8 cellular contexts compared by ENCODE assay signal in the genomic region with DNA sequence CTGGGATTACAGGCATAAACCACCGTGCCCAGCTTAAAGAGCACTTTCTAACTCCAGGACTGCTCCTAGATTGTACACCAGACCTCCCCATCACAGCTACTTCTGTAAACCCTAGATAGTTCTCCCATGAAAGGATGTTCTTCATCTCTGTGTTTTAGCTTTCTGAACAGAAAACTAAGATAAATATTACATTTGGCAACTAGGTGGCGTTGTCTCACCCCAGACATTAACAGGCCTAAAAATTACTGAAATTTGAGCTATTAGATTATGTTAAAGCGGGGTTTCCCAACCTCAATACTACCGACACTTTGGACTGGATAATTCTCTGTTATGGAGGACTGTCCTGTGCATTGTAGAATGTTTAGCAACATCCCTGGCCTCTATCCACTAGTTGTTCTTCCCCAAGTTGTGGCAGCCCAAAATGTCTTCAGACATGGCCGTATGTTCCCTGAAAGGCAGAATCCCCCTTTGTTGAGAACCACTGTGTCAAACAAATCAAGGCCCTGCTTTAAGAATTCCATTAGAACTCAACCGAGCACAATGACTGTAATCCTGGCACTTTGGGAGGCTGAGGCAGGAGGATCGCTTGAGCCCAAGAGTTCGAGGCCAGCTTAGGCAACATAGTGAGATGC. TPM values are rescaled to one million over a fixed set of nuclear protein-coding genes. Genes with fewer than 3 reads are reported as not detected.
DNase-seq lines count a peak whose midpoint lies in the region; ATAC-seq and TF ChIP-seq lines count a peak whose summit lies in the region.

No MANE protein-coding gene starts in this region.

- no peaks in the 10 kb centered on the region for H3K27me3 Mint-ChIP-seq in activated naive CD4-positive, alpha-beta T cell treated with anti-CD3 and anti-CD28 coated beads for 36 hours (ENCODE audit: low read depth)
- H3K27me3 Mint-ChIP-seq in activated naive CD4-positive, alpha-beta T cell treated with anti-CD3 and anti-CD28 coated beads, Interleukin-2, amount 10 ng/mL, durations not matched to agents 7 days and 5 days = peaks cover 23% of the 10 kb centered on the region
- no peaks in the 10 kb centered on the region for H3K27me3 Mint-ChIP-seq in chondrocyte (ENCODE audit: low read depth)
- H3K27me3 Mint-ChIP-seq in nephron (ENCODE audit: low read depth) = peaks cover 6% of the 10 kb centered on the region

- no peak overlapping the region for H3K27ac Mint-ChIP-seq in activated naive CD4-positive, alpha-beta T cell treated with anti-CD3 and anti-CD28 coated beads for 36 hours
- no peak overlapping the region for H3K27ac Mint-ChIP-seq in activated naive CD4-positive, alpha-beta T cell treated with anti-CD3 and anti-CD28 coated beads, Interleukin-2, amount 10 ng/mL, durations not matched to agents 7 days and 5 days
- H3K27ac Mint-ChIP-seq in chondrocyte (ENCODE audit: unreplicated experiment) = no peak overlapping the region
- no peak overlapping the region for H3K27ac Mint-ChIP-seq in nephron

- no peak for ATAC-seq in HG02973 (IDR thresholded peaks at IDR 0.05; ENCODE audit: unreplicated experiment)
- ATAC-seq in HG02870 (IDR thresholded peaks at IDR 0.05; ENCODE audit: unreplicated experiment) = no peak

- intact Hi-C loops in activated naive CD4-positive, alpha-beta T cell treated with anti-CD3 and anti-CD28 coated beads for 36 hours (cut with micrococcal nuclease) = loop anchor here (1.0 kb wide), 3 partner anchors 89 to 684 kb away; no protein-coding TSS in a partner anchor

- H3K4me3 Mint-ChIP-seq in activated naive CD4-positive, alpha-beta T cell treated with anti-CD3 and anti-CD28 coated beads for 36 hours = no peak overlapping the region
- no peak overlapping the region for H3K4me3 Mint-ChIP-seq in activated naive CD4-positive, alpha-beta T cell treated with anti-CD3 and anti-CD28 coated beads, Interleukin-2, amount 10 ng/mL, durations not matched to agents 7 days and 5 days
- H3K4me3 Mint-ChIP-seq in chondrocyte (ENCODE audit: unreplicated experiment) (no peak overlapping the region), nephron (no peak overlapping the region)

- TF ChIP-seq CTCF in chondrocyte (IDR thresholded peaks at IDR 0.05) = peak; percentile 88
- peak; percentile 49 to 55 (median 53) for TF ChIP-seq CTCF in nephron (IDR thresholded peaks at IDR 0.05; ENCODE audit: unreplicated experiment in 3 of 3)

- no peaks in the 10 kb centered on the region for H3K9me3 Mint-ChIP-seq in activated naive CD4-positive, alpha-beta T cell treated with anti-CD3 and anti-CD28 coated beads for 36 hours
- H3K9me3 Mint-ChIP-seq in activated naive CD4-positive, alpha-beta T cell treated with anti-CD3 and anti-CD28 coated beads, Interleukin-2, amount 10 ng/mL, durations not matched to agents 7 days and 5 days = no peaks in the 10 kb centered on the region
- H3K9me3 Mint-ChIP-seq in chondrocyte (ENCODE audit: low read depth) = no peaks in the 10 kb centered on the region
- H3K9me3 Mint-ChIP-seq in nephron = no peaks in the 10 kb centered on the region

- CTCF ChIA-PET in activated naive CD4-positive, alpha-beta T cell treated with anti-CD3 and anti-CD28 coated beads for 36 hours (lab: Charles Lee) = interaction anchor here (0.8 to 2.4 kb wide), 37 partner anchors 10 to 347 kb away, joined by 3 to 46 read pairs (median 4); a partner anchor contains a TSS
- CTCF ChIA-PET in activated naive CD4-positive, alpha-beta T cell treated with anti-CD3 and anti-CD28 coated beads, Interleukin-2, amount 10 ng/mL, durations not matched to agents 7 days and 5 days (lab: Charles Lee) = interaction anchor here (0.6 to 4.5 kb wide), 31 partner anchors 9 to 425 kb away, joined by 3 to 68 read pairs (median 4); a partner anchor contains a TSS

- H3K36me3 Mint-ChIP-seq in activated naive CD4-positive, alpha-beta T cell treated with anti-CD3 and anti-CD28 coated beads for 36 hours (ENCODE audit: low read depth) = no peaks in the 10 kb centered on the region
- H3K36me3 Mint-ChIP-seq in activated naive CD4-positive, alpha-beta T cell treated with anti-CD3 and anti-CD28 coated beads, Interleukin-2, amount 10 ng/mL, durations not matched to agents 7 days and 5 days = no peaks in the 10 kb centered on the region
- no peaks in the 10 kb centered on the region for H3K36me3 Mint-ChIP-seq in chondrocyte (ENCODE audit: low read depth)
- H3K36me3 Mint-ChIP-seq in nephron (ENCODE audit: low read depth) = no peaks in the 10 kb centered on the region

- H3K4me1 Mint-ChIP-seq in activated naive CD4-positive, alpha-beta T cell treated with anti-CD3 and anti-CD28 coated beads for 36 hours (ENCODE audit: low read depth) = no peaks in the 10 kb centered on the region
- no peaks in the 10 kb centered on the region for H3K4me1 Mint-ChIP-seq in activated naive CD4-positive, alpha-beta T cell treated with anti-CD3 and anti-CD28 coated beads, Interleukin-2, amount 10 ng/mL, durations not matched to agents 7 days and 5 days
- no peaks in the 10 kb centered on the region for H3K4me1 Mint-ChIP-seq in chondrocyte (ENCODE audit: low read depth)
- H3K4me1 Mint-ChIP-seq in nephron = no peaks in the 10 kb centered on the region

- DNase-seq in activated naive CD4-positive, alpha-beta T cell treated with anti-CD3 and anti-CD28 coated beads for 36 hours = peak; percentile 9
- DNase-seq in activated naive CD4-positive, alpha-beta T cell treated with anti-CD3 and anti-CD28 coated beads, Interleukin-2, amount 10 ng/mL, durations not matched to agents 7 days and 5 days = no peak
- DNase-seq in NCI-H1694 treated with DMSO at 0.1 percent for 48 hours (lab: John Stamatoyannopoulos, UW) (peak; percentile 20), chondrocyte (ENCODE audit: low spot score) (no peak)
- DNase-seq in central memory CD4-positive, alpha-beta T cell = no peak

RNA-seq across cellular contexts. Expression of a gene that starts 19.1 kb away (rescaled TPM):
- total RNA-seq in activated naive CD4-positive, alpha-beta T cell treated with anti-CD3 and anti-CD28 coated beads for 36 hours = not detected
- total RNA-seq in chondrocyte = not detected in 3 replicates

Comparison
In these comparisons a context has a peak if more than half of its experiments do, and no peak if none do; other contexts are left out.
1. DNase-seq: peak in activated naive CD4-positive, alpha-beta T cell treated with anti-CD3 and anti-CD28 coated beads for 36 hours (single experiment) and NCI-H1694 treated with DMSO at 0.1 percent for 48 hours (single experiment); none in activated naive CD4-positive, alpha-beta T cell treated with anti-CD3 and anti-CD28 coated beads, Interleukin-2, amount 10 ng/mL, durations not matched to agents 7 days and 5 days (single experiment), chondrocyte (single experiment) and central memory CD4-positive, alpha-beta T cell (single experiment).